In the genomic region with DNA sequence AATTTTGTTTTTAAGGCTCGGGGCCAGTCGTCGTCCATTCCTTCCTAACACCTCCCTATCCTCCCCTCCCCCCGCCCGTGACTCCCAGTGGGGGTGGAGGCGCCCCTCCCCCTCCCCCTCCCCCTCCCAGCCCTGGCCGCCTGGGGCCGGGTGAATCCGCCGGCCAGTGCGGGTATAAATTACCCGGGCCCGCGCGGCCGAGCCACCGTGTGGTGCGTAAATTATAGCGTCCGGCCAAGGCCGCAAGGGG, we compare ENCODE assay signal across 8 cellular contexts. TPM values are rescaled to one million over a fixed set of nuclear protein-coding genes. Genes with fewer than 3 reads are reported as not detected.
DNase-seq lines count a peak whose midpoint lies in the region; ATAC-seq, FAIRE-seq and TF ChIP-seq lines count a peak whose summit lies in the region.

No MANE protein-coding gene starts in this region.

- no peak for ATAC-seq in HG02610 (IDR thresholded peaks at IDR 0.05; ENCODE audit: unreplicated experiment)
- no peak for ATAC-seq in HG02885 (IDR thresholded peaks at IDR 0.05; ENCODE audit: poor library complexity, unreplicated experiment)
- ATAC-seq in GM19467 (IDR thresholded peaks at IDR 0.05; ENCODE audit: unreplicated experiment), result no peak

- H3K4me3 ChIP-seq in AG04449 (ENCODE audit: low read depth, low read length) (peak overlapping the region; percentile 56), bronchial epithelial cell (ENCODE audit: low read depth, low read length) (peak overlapping the region; percentile 52), mesendoderm (ENCODE audit: low read length) (no peak overlapping the region)

- H3K79me2 ChIP-seq in mesendoderm (ENCODE audit: control insufficient read depth, insufficient read depth, low read length), result peaks cover 14% of the 10 kb centered on the region

- FAIRE-seq in bronchial epithelial cell (lab: Jason Lieb, UNC), result no peak

- CTCF ChIA-PET in AG04449 (lab: Yijun Ruan, JAX), result interaction anchor here (0.6 to 9.0 kb wide), 50 partner anchors 9 to 498 kb away, joined by 3 to 86 read pairs (median 5); no protein-coding TSS in a partner anchor

- POLR2A ChIA-PET in AG04449 (lab: Yijun Ruan, JAX), result interaction anchor here (1.6 kb wide), 1 partner anchor 57 kb away, joined by 4 read pairs; no protein-coding TSS in a partner anchor

- H3K4me1 ChIP-seq in mesendoderm (ENCODE audit: control insufficient read depth, low read depth, low read length), result peaks cover 27% of the 10 kb centered on the region

- no peak overlapping the region for H4K5ac ChIP-seq in mesendoderm (ENCODE audit: low read length)

- H3K27me3 ChIP-seq in bronchial epithelial cell (ENCODE audit: control insufficient read depth, insufficient read depth, low read length), result peaks cover 3% of the 10 kb centered on the region
- H3K27me3 ChIP-seq in mesendoderm (ENCODE audit: insufficient read depth, low read length, poor library complexity), result no peaks in the 10 kb centered on the region

- peak overlapping the region; percentile 59 for H3K4me2 ChIP-seq in mesendoderm (ENCODE audit: low read length)

- peak overlapping the region; percentile 78 for H3K9ac ChIP-seq in mesendoderm (ENCODE audit: low read length)

- H3K56ac ChIP-seq in mesendoderm (ENCODE audit: low read length), result peak overlapping the region; percentile 86

- H3K18ac ChIP-seq in mesendoderm (ENCODE audit: low read length), result peak overlapping the region; percentile 91

- no peak overlapping the region for H2BK120ac ChIP-seq in mesendoderm (ENCODE audit: low read depth, low read length)

- no peak for TF ChIP-seq CTCF in AG04449 (IDR thresholded peaks at IDR 0.05; ENCODE audit: insufficient read depth, low read length, missing control alignments)
- no peak for TF ChIP-seq CTCF in bronchial epithelial cell (IDR thresholded peaks at IDR 0.05; ENCODE audit: insufficient read depth, low read length, severe bottlenecking)

- H2BK15ac ChIP-seq in mesendoderm (replicated peaks; ENCODE audit: low read depth), result no peak overlapping the region

- H3K4ac ChIP-seq in mesendoderm (ENCODE audit: low read depth, low read length), result peak overlapping the region; percentile 57

- H2BK5ac ChIP-seq in mesendoderm (ENCODE audit: low read length), result peak overlapping the region; percentile 55

- no peak overlapping the region for H3K23ac ChIP-seq in mesendoderm (ENCODE audit: low read length)

- WGBS in mesendoderm (ENCODE audit: extremely low coverage, insufficient coverage, low lambda C conversion rate), result no CpG with 5 or more reads among the region's 21 CpGs

- H3K36me3 ChIP-seq in bronchial epithelial cell (ENCODE audit: control insufficient read depth, insufficient read depth, low read length) (no peaks in the 10 kb centered on the region), mesendoderm (ENCODE audit: control insufficient read depth, insufficient read depth, low read length) (no peaks in the 10 kb centered on the region)

- no peak overlapping the region for H4K8ac ChIP-seq in mesendoderm (ENCODE audit: low read depth, low read length)

- H3K79me1 ChIP-seq in mesendoderm (ENCODE audit: low read length), result peaks cover 9% of the 10 kb centered on the region

- DNase-seq in AG04449 (ENCODE audit: low read depth, low spot score) (no peak), LHCN-M2 (ENCODE audit: low read depth) (peak; percentile 25), bronchial epithelial cell (ENCODE audit: low read depth) (no peak), mesendoderm (no peak), DMS 273 treated with DMSO at 0.1 percent for 48 hours (lab: John Stamatoyannopoulos, UW) (no peak)

- H3K27ac ChIP-seq in mesendoderm (ENCODE audit: low read depth, low read length), result peak overlapping the region; percentile 95

- H2AK5ac ChIP-seq in mesendoderm (ENCODE audit: low read length), result no peak overlapping the region

RNA-seq across cellular contexts. Expression of gene GSE1, which starts 2.0 kb away (rescaled TPM):
- total RNA-seq in LHCN-M2 (2014; rRNA removed) (10.9 and 14.3 TPM in 2 replicates), bronchial epithelial cell (12.9 and 25.5 TPM in 2 replicates)
- 6.4 TPM for polyA plus RNA-seq in LHCN-M2 (2012)
- 16.7 TPM for polyA plus RNA-seq in mesendoderm (2013, experiment 1 of 2)
- polyA plus RNA-seq in mesendoderm (2013, experiment 2 of 2), result 17.3 TPM
